ENCODE assay signal across 8 cellular contexts in genomic region chr12:76559277-76560082, GRCh38. TPM values are rescaled to one million over a fixed set of nuclear protein-coding genes. Genes with fewer than 3 reads are reported as not detected.
DNase-seq lines count a peak whose midpoint lies in the region; ATAC-seq and TF ChIP-seq lines count a peak whose summit lies in the region.

OSBPL8 (minus strand) TSS chr12:76559771; CDS start chr12:76487551, 72,220 bp downstream.

- peak; percentile 12 for TF ChIP-seq CTCF in liver (IDR thresholded peaks at IDR 0.05; ENCODE audit: low read depth, low read length, missing input control)

- H3K36me3 ChIP-seq in liver (ENCODE audit: control insufficient read depth in 4 of 4, insufficient read depth in 3 of 4, low read depth in 1 of 4, low read length in 3 of 4): no peaks in the 10 kb centered on the region

- H3K27me3 ChIP-seq in liver (ENCODE audit: control insufficient read depth in 4 of 4, insufficient read depth in 4 of 4, low read length in 3 of 4): no peaks in the 10 kb centered on the region

- peak within 1 kb of the TSS; percentile 93 to 100 for H3K9ac ChIP-seq in liver (ENCODE audit: low read depth in 1 of 2, low read length in 2 of 2)

- H3K4me3 ChIP-seq in liver (ENCODE audit: low read depth in 1 of 3, low read length in 3 of 3): peak within 1 kb of the TSS; percentile 88 to 99 (median 90)

- under 1% methylated on average over 85 of the region's 85 CpGs for WGBS in liver

- peak within 1 kb of the TSS; percentile 98 to 100 for H3K27ac ChIP-seq in liver (ENCODE audit: low read depth in 1 of 2, low read length in 2 of 2)

- ATAC-seq in GM19395 (IDR thresholded peaks at IDR 0.05; ENCODE audit: unreplicated experiment) (peak; percentile 74), HG03565 (IDR thresholded peaks at IDR 0.05; ENCODE audit: unreplicated experiment) (peak; percentile 67)

- peaks cover 4 to 26% (median 23%) of the 10 kb centered on the region in 4 donors for H3K4me1 ChIP-seq in liver (ENCODE audit: control insufficient read depth in 4 of 4, insufficient read depth in 4 of 4, low read length in 3 of 4)

- DNase-seq in CD1c-positive myeloid dendritic cell (ENCODE audit: extremely low spot score) (peak; percentile 98), NCI-H748 treated with DMSO at 0.1 percent for 48 hours (lab: John Stamatoyannopoulos, UW) (peak; percentile 77), dermis blood vessel endothelial cell (peak; percentile 94)
- DNase-seq in activated CD4-positive, alpha-beta T cell treated with anti-CD3 and anti-CD28 coated beads, Interleukin-2, amount 50 U/mL, for 4 hours: peak; percentile 95 to 97
- peak; percentile 96 for DNase-seq in stimulated activated CD4-positive, alpha-beta T cell treated with anti-CD3 and anti-CD28 coated beads, Interleukin-4, amount 100 ng/mL, for 24 hours

- no peaks in the 10 kb centered on the region for H3K9me3 ChIP-seq in liver (ENCODE audit: control insufficient read depth in 4 of 4, low read length in 3 of 4)

- TF ChIP-seq RAD21 in liver (IDR thresholded peaks at IDR 0.05): peak in 1 of 2 donors; percentile 30

TF ChIP-seq in liver, 16 proteins besides CTCF, POLR2A, EP300 and RAD21:
- TF ChIP-seq, protein P1, sequence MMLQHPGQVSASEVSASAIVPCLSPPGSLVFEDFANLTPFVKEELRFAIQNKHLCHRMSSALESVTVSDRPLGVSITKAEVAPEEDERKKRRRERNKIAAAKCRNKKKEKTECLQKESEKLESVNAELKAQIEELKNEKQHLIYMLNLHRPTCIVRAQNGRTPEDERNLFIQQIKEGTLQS (IDR thresholded peaks at IDR 0.05): no peak
- TF ChIP-seq HNF4A (conservative IDR thresholded peaks at IDR 0.05) (peak in 1 of 2 donors; percentile 9), GABPA (IDR thresholded peaks at IDR 0.05 in 1 of 2, conservative IDR thresholded peaks at IDR 0.05 in 1 of 2) (peak in 1 of 2 donors; percentile 78), YY1 (IDR thresholded peaks at IDR 0.05) (peak; percentile 84), SP1 (IDR thresholded peaks at IDR 0.05) (peak; percentile 78), HNF4G (IDR thresholded peaks at IDR 0.05) (no peak), RXRA (IDR thresholded peaks at IDR 0.05) (peak in 1 of 2 donors; percentile 9), NR2F2 (IDR thresholded peaks at IDR 0.05) (no peak), TAF1 (conservative IDR thresholded peaks at IDR 0.05) (peak; percentile 95), ZBTB33 (IDR thresholded peaks at IDR 0.05) (no peak), EGR1 (IDR thresholded peaks at IDR 0.05; ENCODE audit: low read depth in 2 of 2) (peak; percentile 86 to 95), JUND (IDR thresholded peaks at IDR 0.05) (no peak), FOXA1 (IDR thresholded peaks at IDR 0.05) (no peak), FOXA2 (IDR thresholded peaks at IDR 0.05) (no peak)
- TF ChIP-seq, protein P2, sequence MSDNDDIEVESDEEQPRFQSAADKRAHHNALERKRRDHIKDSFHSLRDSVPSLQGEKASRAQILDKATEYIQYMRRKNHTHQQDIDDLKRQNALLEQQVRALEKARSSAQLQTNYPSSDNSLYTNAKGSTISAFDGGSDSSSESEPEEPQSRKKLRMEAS (IDR thresholded peaks at IDR 0.05): peak; percentile 43
- TF ChIP-seq, protein P3, sequence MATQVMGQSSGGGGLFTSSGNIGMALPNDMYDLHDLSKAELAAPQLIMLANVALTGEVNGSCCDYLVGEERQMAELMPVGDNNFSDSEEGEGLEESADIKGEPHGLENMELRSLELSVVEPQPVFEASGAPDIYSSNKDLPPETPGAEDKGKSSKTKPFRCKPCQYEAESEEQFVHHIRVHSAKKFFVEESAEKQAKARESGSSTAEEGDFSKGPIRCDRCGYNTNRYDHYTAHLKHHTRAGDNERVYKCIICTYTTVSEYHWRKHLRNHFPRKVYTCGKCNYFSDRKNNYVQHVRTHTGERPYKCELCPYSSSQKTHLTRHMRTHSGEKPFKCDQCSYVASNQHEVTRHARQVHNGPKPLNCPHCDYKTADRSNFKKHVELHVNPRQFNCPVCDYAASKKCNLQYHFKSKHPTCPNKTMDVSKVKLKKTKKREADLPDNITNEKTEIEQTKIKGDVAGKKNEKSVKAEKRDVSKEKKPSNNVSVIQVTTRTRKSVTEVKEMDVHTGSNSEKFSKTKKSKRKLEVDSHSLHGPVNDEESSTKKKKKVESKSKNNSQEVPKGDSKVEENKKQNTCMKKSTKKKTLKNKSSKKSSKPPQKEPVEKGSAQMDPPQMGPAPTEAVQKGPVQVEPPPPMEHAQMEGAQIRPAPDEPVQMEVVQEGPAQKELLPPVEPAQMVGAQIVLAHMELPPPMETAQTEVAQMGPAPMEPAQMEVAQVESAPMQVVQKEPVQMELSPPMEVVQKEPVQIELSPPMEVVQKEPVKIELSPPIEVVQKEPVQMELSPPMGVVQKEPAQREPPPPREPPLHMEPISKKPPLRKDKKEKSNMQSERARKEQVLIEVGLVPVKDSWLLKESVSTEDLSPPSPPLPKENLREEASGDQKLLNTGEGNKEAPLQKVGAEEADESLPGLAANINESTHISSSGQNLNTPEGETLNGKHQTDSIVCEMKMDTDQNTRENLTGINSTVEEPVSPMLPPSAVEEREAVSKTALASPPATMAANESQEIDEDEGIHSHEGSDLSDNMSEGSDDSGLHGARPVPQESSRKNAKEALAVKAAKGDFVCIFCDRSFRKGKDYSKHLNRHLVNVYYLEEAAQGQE (IDR thresholded peaks at IDR 0.05): peak; percentile 92

RNA-seq across cellular contexts. Expression of gene OSBPL8, which starts in this region (rescaled TPM):
- total RNA-seq in dermis blood vessel endothelial cell: 35.4 and 53.1 TPM in 2 replicates
- total RNA-seq in liver: 10 to 100 TPM; 29.3 to 32.5 TPM
- 10 to 100 TPM in 1 of 2 donors, 1 to 10 TPM in 1; 6.9 to 16.4 TPM for polyA plus RNA-seq in liver

Comparison
In these comparisons a context has a peak if more than half of its experiments do, and no peak if none do; other contexts are left out.
1. Peak in every context shown above with its lines: DNase-seq, ATAC-seq, H3K4me3 ChIP-seq and H3K27ac ChIP-seq.